In genomic region chr17:74217036-74217725, GRCh38 we compare ENCODE assay signal across 1 cellular context.
TF ChIP-seq lines count a peak whose summit lies in the region.

No MANE protein-coding gene starts in this region.

TF ChIP-seq in K562, 482 proteins besides CTCF, POLR2A, EP300 and RAD21:
- TF ChIP-seq MAX (CRISPR knock-in tag; IDR thresholded peaks at IDR 0.05) (peak; percentile 48; the same call in 1 of the 2 replicates), TFAP4 (CRISPR knock-in tag; IDR thresholded peaks at IDR 0.05; ENCODE audit: borderline replicate concordance) (peak; percentile 24; the same call in 1 of the 2 replicates), MLLT1 (IDR thresholded peaks at IDR 0.05) (no peak)
